ENCODE assay signal across 15 cellular contexts in the genomic region with DNA sequence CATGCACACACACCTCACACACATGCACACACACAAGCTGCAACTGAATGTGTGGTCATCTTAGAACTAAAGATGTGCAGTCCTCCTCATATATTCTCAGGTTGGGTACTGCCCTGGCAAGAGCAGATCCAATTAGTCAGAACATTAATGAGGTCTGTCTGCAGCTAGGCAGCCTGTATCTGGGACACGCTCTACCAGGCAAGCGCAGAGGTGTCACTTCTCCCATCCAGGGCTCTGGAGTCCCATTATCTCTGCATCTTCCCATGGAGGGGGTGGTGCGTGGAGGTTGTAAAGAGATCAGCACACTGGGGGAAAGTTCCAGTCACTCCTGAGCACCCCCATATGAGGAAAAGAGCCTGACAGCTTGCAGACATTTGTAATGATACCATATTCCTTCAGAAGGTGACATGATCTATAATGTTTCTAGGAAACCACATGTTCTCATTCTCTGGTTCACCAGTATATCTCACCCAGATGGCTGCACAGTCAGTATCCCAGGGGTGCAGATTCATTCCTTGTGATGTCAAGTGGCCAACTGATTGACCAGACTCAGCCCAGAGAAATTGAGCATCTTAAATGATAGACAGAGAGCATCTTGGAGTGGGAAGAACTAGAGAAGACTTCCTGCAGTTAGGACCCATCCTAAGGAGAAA.
"Had no signal": no experiment of that assay in that cellular context is flagged by ENCODE, and none has a peak within 500 bp of the region (broad histone marks: within the 10 kb centered on the region; RNA-seq: fewer than 3 reads in every experiment).

No MANE protein-coding gene starts in this region.

- H3K9me3 ChIP-seq: gastrocnemius medialis, neutrophil, right atrium auricular region, stomach, uterus had no signal

- H3K27ac Mint-ChIP-seq: activated CD8-positive, alpha-beta T cell treated with anti-CD3 and anti-CD28 coated beads for 36 hours; activated T-cell treated with anti-CD3 and anti-CD28 coated beads, Interleukin-2, amount 50 U/mL, for 72 hours had no signal

- H3K27me3 Mint-ChIP-seq: activated CD8-positive, alpha-beta T cell treated with anti-CD3 and anti-CD28 coated beads for 36 hours had no signal

- H3K9me3 Mint-ChIP-seq: activated CD8-positive, alpha-beta T cell treated with anti-CD3 and anti-CD28 coated beads for 36 hours; activated T-cell treated with anti-CD3 and anti-CD28 coated beads, Interleukin-2, amount 50 U/mL, for 72 hours had no signal

- H3K27me3 ChIP-seq: gastrocnemius medialis, neutrophil, right atrium auricular region, stomach, uterus had no signal

- H3K36me3 ChIP-seq: gastrocnemius medialis, neutrophil, right atrium auricular region, stomach, uterus had no signal

- DNase-seq: activated CD8-positive, alpha-beta memory T cell treated with anti-CD3 and anti-CD28 coated beads, Interleukin-2, amount 50 U/mL, for 4 hours; activated CD8-positive, alpha-beta T cell treated with anti-CD3 and anti-CD28 coated beads for 36 hours; activated gamma-delta T cell treated with Interleukin-2 at 50 U/mL for 16 hours; activated T-cell treated with anti-CD3 and anti-CD28 coated beads, Interleukin-2, amount 50 U/mL, for 72 hours; aorta; effector CD4-positive, alpha-beta T cell; gastrocnemius medialis; kidney glomerular epithelial cell; stimulated activated CD4-positive, alpha-beta T cell treated with anti-CD3 and anti-CD28 coated beads, Interleukin-4, amount 100 ng/mL, for 4 hours; stomach; uterus had no signal

- H3K27ac ChIP-seq: coronary artery, gastrocnemius medialis, right atrium auricular region, skin epidermis, uterus had no signal

- H3K4me3 Mint-ChIP-seq: activated CD8-positive, alpha-beta T cell treated with anti-CD3 and anti-CD28 coated beads for 36 hours; activated T-cell treated with anti-CD3 and anti-CD28 coated beads, Interleukin-2, amount 50 U/mL, for 72 hours had no signal

- H3K4me1 ChIP-seq: gastrocnemius medialis, right atrium auricular region, uterus had no signal

- ATAC-seq: activated CD8-positive, alpha-beta T cell treated with anti-CD3 and anti-CD28 coated beads for 36 hours; activated T-cell treated with anti-CD3 and anti-CD28 coated beads, Interleukin-2, amount 50 U/mL, for 72 hours; gastrocnemius medialis had no signal

- H3K4me3 ChIP-seq: coronary artery, gastrocnemius medialis, right atrium auricular region, skin epidermis, stomach, uterus had no signal
